Comparison of ENCODE assay signal across 19 cellular contexts in the genomic region with DNA sequence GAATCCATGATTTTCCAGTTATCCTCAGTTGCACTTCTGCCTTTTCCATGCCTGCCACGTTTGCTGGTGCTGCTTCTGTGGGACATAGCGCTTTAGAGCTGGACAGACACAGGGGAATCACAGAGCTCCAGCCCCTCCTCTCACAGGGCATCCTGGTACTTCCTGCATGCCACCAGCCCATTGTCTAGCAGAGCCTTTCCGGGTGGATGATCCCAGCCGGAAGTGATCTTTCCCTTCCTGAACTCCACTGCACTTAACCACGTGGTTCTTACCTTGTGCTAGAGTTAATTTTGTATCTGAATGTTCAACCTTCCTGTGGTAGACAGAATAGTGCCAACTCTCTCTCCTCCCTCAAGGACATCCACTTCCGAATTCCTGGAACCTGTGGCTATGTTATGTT. TPM values are rescaled to one million over a fixed set of nuclear protein-coding genes. Genes with fewer than 3 reads are reported as not detected.
DNase-seq lines count a peak whose midpoint lies in the region; ATAC-seq and TF ChIP-seq lines count a peak whose summit lies in the region.
"Had no signal": no experiment of that assay in that cellular context is flagged by ENCODE, and none has a peak within 500 bp of the region (broad histone marks: within the 10 kb centered on the region; RNA-seq: fewer than 3 reads in every experiment).

No MANE protein-coding gene starts in this region.

- H3K36me3 Mint-ChIP-seq in endothelial cell (ENCODE audit: low read depth, unreplicated experiment), result no peaks in the 10 kb centered on the region
- H3K36me3 Mint-ChIP-seq in neural crest cell (ENCODE audit: low read depth), result no peaks in the 10 kb centered on the region
- H3K36me3 Mint-ChIP-seq in activated naive CD8-positive, alpha-beta T cell treated with anti-CD3 and anti-CD28 coated beads for 36 hours, result no peaks in the 10 kb centered on the region
- H3K36me3 Mint-ChIP-seq: CD4-positive, CD25-positive, alpha-beta regulatory T cell; CD8-positive, alpha-beta T cell had no signal

- peaks cover 3% of the 10 kb centered on the region for H3K27me3 Mint-ChIP-seq in endothelial cell (ENCODE audit: unreplicated experiment)
- no peaks in the 10 kb centered on the region for H3K27me3 Mint-ChIP-seq in neural crest cell (ENCODE audit: low read depth)
- peaks cover 21% of the 10 kb centered on the region for H3K27me3 Mint-ChIP-seq in activated naive CD8-positive, alpha-beta T cell treated with anti-CD3 and anti-CD28 coated beads for 36 hours
- H3K27me3 Mint-ChIP-seq: B cell; CD4-positive, CD25-positive, alpha-beta regulatory T cell had no signal

- no peak for TF ChIP-seq CTCF in endothelial cell (IDR thresholded peaks at IDR 0.05; ENCODE audit: unreplicated experiment)
- TF ChIP-seq CTCF in neural crest cell (conservative IDR thresholded peaks at IDR 0.05), result no peak

- H3K9me3 Mint-ChIP-seq in endothelial cell (ENCODE audit: unreplicated experiment) (no peaks in the 10 kb centered on the region), neural crest cell (peaks cover 2% of the 10 kb centered on the region)
- H3K9me3 Mint-ChIP-seq in activated naive CD8-positive, alpha-beta T cell treated with anti-CD3 and anti-CD28 coated beads for 36 hours, result no peaks in the 10 kb centered on the region
- H3K9me3 Mint-ChIP-seq: CD8-positive, alpha-beta T cell had no signal

- H3K4me3 Mint-ChIP-seq in endothelial cell (ENCODE audit: unreplicated experiment) (no peak overlapping the region), neural crest cell (no peak overlapping the region)
- H3K4me3 Mint-ChIP-seq in activated naive CD8-positive, alpha-beta T cell treated with anti-CD3 and anti-CD28 coated beads for 36 hours, result no peak overlapping the region
- H3K4me3 Mint-ChIP-seq: B cell; CD4-positive, CD25-positive, alpha-beta regulatory T cell; CD8-positive, alpha-beta T cell; HFFc6 had no signal

- no peak for ATAC-seq in HG02763 (IDR thresholded peaks at IDR 0.05; ENCODE audit: unreplicated experiment)
- ATAC-seq: CD8-positive, alpha-beta T cell had no signal

- H3K4me1 Mint-ChIP-seq in endothelial cell (ENCODE audit: unreplicated experiment), result peaks cover 10% of the 10 kb centered on the region
- H3K4me1 Mint-ChIP-seq in neural crest cell, result peaks cover 5% of the 10 kb centered on the region
- no peaks in the 10 kb centered on the region for H3K4me1 Mint-ChIP-seq in activated naive CD8-positive, alpha-beta T cell treated with anti-CD3 and anti-CD28 coated beads for 36 hours

- DNase-seq in DMS53 (lab: John Stamatoyannopoulos, UW) (peak; percentile 13), DMS53 treated with DMSO at 0.1 percent for 48 hours (lab: John Stamatoyannopoulos, UW; ENCODE audit: unreplicated experiment) (no peak), endothelial cell (ENCODE audit: low spot score) (peak; percentile 10), neural crest cell (ENCODE audit: low read depth, low spot score) (no peak), MV-4-11 (lab: John Stamatoyannopoulos, UW) (no peak), NCI-H187 (lab: John Stamatoyannopoulos, UW) (no peak)
- DNase-seq in activated naive CD8-positive, alpha-beta T cell treated with anti-CD3 and anti-CD28 coated beads for 36 hours, result no peak
- DNase-seq: Caco-2; CD4-positive, CD25-positive, alpha-beta regulatory T cell; CD8-positive, alpha-beta T cell; DMS153; DMS79 treated with DMSO at 0.1 percent for 48 hours; GF-D8; GOT3; HFFc6 had no signal

- H3K27ac Mint-ChIP-seq in endothelial cell (ENCODE audit: unreplicated experiment), result no peak overlapping the region
- H3K27ac Mint-ChIP-seq in neural crest cell (ENCODE audit: unreplicated experiment), result peak overlapping the region; percentile 72
- H3K27ac Mint-ChIP-seq in activated naive CD8-positive, alpha-beta T cell treated with anti-CD3 and anti-CD28 coated beads for 36 hours, result no peak overlapping the region
- H3K27ac Mint-ChIP-seq: B cell; CD8-positive, alpha-beta T cell; HFFc6 had no signal

RNA-seq across cellular contexts. Expression of gene OLFM4, which starts 12.6 kb away (rescaled TPM):
- total RNA-seq in endothelial cell (ENCODE audit: unreplicated experiment) (not detected), neural crest cell (not detected in 2 replicates)
- not detected for total RNA-seq in activated naive CD8-positive, alpha-beta T cell treated with anti-CD3 and anti-CD28 coated beads for 36 hours
- total RNA-seq: B cell; Caco-2; CD4-positive, CD25-positive, alpha-beta regulatory T cell; CD8-positive, alpha-beta T cell; Daoy; G401; HFFc6 had no signal

Comparison
In these comparisons a context has a peak if more than half of its experiments do, and no peak if none do; other contexts are left out.
1. DNase-seq: peak in DMS53 (single experiment) and endothelial cell (single experiment); none in DMS53 treated with DMSO at 0.1 percent for 48 hours (single experiment), neural crest cell (single experiment), MV-4-11 (single experiment), activated naive CD8-positive, alpha-beta T cell treated with anti-CD3 and anti-CD28 coated beads for 36 hours (single experiment) and NCI-H187 (0 of 2).